Comparison of ENCODE assay signal across 12 cellular contexts in genomic region chr6:148835920-148836441, GRCh38.
DNase-seq lines count a peak whose midpoint lies in the region; ATAC-seq, FAIRE-seq and TF ChIP-seq lines count a peak whose summit lies in the region.
"Had no signal": no experiment of that assay in that cellular context is flagged by ENCODE, and none has a peak within 500 bp of the region (broad histone marks: within the 10 kb centered on the region; RNA-seq: fewer than 3 reads in every experiment).

No MANE protein-coding gene starts in this region.

- intact Hi-C loops in HepG2 (cut with micrococcal nuclease; ENCODE audit: unreplicated experiment), result no loop called here
- intact Hi-C loops in right lobe of liver (cut with DNase I), result no loop called here

- no TSS peak for BruUV-seq in HepG2 (replicated peaks; lab: Mats Ljungman, UMichigan)

- H3K36me3 ChIP-seq in HepG2 (replicated peaks in 1 of 2; ENCODE audit: control insufficient read depth in 1 of 2, insufficient read depth in 2 of 2, low read length in 2 of 2), result no peaks in the 10 kb centered on the region
- H3K36me3 ChIP-seq in right lobe of liver, result no peaks in the 10 kb centered on the region
- H3K36me3 ChIP-seq in SK-N-MC (ENCODE audit: insufficient read depth, low read length), result no peaks in the 10 kb centered on the region
- H3K36me3 ChIP-seq in thoracic aorta, result no peaks in the 10 kb centered on the region
- H3K36me3 ChIP-seq: tibial artery had no signal

- no peak for TF ChIP-seq RAD21 in HepG2 (CRISPR knock-in tag; IDR thresholded peaks at IDR 0.05)

- DNase-seq in HepG2 (ENCODE audit: low spot score) (no peak), right lobe of liver (no peak), SK-N-MC (ENCODE audit: low read depth, low spot score) (peak; percentile 61), fibroblast of gingiva (ENCODE audit: low read depth) (peak; percentile 94), thoracic aorta (ENCODE audit: low spot score) (no peak), NCI-H524 treated with DMSO at 0.1 percent for 48 hours (lab: John Stamatoyannopoulos, UW) (no peak), NOMO-1 treated with DMSO at 0.1 percent for 48 hours (lab: John Stamatoyannopoulos, UW; ENCODE audit: unreplicated experiment) (no peak)
- DNase-seq: DND-41, kidney glomerular epithelial cell, NCI-H446 treated with DMSO at 0.1 percent for 48 hours, tibial artery had no signal

- H2AFZ ChIP-seq in HepG2 (ENCODE audit: low read length), result no peak overlapping the region

- no peaks in the 10 kb centered on the region for H3K79me2 ChIP-seq in HepG2 (ENCODE audit: insufficient read depth, low read length)

- in situ Hi-C loops in HepG2 (cut with HindIII; ENCODE audit: extremely low pct_ligation_motif_present, low pct_unique_long_range_greater_than_20kb), result no loop called here

- peaks cover 0 to 2% of the 10 kb centered on the region in 2 experiments; a peak in 1 of 5 replicates for H3K27me3 ChIP-seq in HepG2 (ENCODE audit: control insufficient read depth in 1 of 2, insufficient read depth in 2 of 2, low read length in 2 of 2)
- no peaks in the 10 kb centered on the region for H3K27me3 ChIP-seq in right lobe of liver
- no peaks in the 10 kb centered on the region for H3K27me3 ChIP-seq in thoracic aorta (replicated peaks; ENCODE audit: insufficient read depth)
- H3K27me3 ChIP-seq: tibial artery had no signal

- TF ChIP-seq EP300 in HepG2 (IDR thresholded peaks at IDR 0.05; ENCODE audit: low read depth in 2 of 2, low read length in 2 of 2) (no peak), HepG2 (CRISPR knock-in tag; IDR thresholded peaks at IDR 0.05; ENCODE audit: borderline replicate concordance) (no peak)

- H4K20me1 ChIP-seq in HepG2 (ENCODE audit: insufficient read depth, low read length), result no peaks in the 10 kb centered on the region

- no peak for FAIRE-seq in HepG2 (lab: Jason Lieb, UNC)

- H3K4me1 ChIP-seq in HepG2 (ENCODE audit: insufficient read depth, low read length), result no peaks in the 10 kb centered on the region
- H3K4me1 ChIP-seq in right lobe of liver, result peaks cover 0 to 3% (median 0%) of the 10 kb centered on the region in 4 donors
- peaks cover 8 to 24% of the 10 kb centered on the region in 2 donors for H3K4me1 ChIP-seq in thoracic aorta (ENCODE audit: control insufficient read depth in 1 of 2, low read depth in 2 of 2)

- WGBS in HepG2 (ENCODE audit: low lambda C conversion rate), result 46% methylated on average over 7 of the region's 7 CpGs
- WGBS in right lobe of liver (ENCODE audit: insufficient coverage, low coverage, low lambda C conversion rate, missing lambda C conversion rate), result 64% methylated on average over 7 of the region's 7 CpGs

- POLR2A ChIA-PET in HepG2 (lab: Yijun Ruan, JAX), result no interaction called here

- H3K4me2 ChIP-seq in HepG2 (ENCODE audit: low read depth, low read length), result no peak overlapping the region

- TF ChIP-seq POLR2A in HepG2 (IDR thresholded peaks at IDR 0.05; ENCODE audit: insufficient read depth in 1 of 2, low read depth in 2 of 2, low read length in 2 of 2) (no peak), right lobe of liver (IDR thresholded peaks at IDR 0.05) (no peak)

- H3K27ac ChIP-seq in HepG2 (ENCODE audit: extremely low read length, insufficient read depth, low read length) (no peak overlapping the region), right lobe of liver (no peak overlapping the region), SK-N-MC (peak overlapping the region; percentile 55), thoracic aorta (no peak overlapping the region)
- H3K27ac ChIP-seq: tibial artery had no signal

- ATAC-seq in HepG2 (no peak), right lobe of liver (no peak), thoracic aorta (ENCODE audit: insufficient number of reproducible peaks, low FRiP score, low read depth) (no peak), GM21447 (IDR thresholded peaks at IDR 0.05; ENCODE audit: unreplicated experiment) (no peak)

- TF ChIP-seq CTCF in HepG2 (CRISPR knock-in tag; IDR thresholded peaks at IDR 0.05), result no peak
- no peak for TF ChIP-seq CTCF in right lobe of liver (IDR thresholded peaks at IDR 0.05)
- no peak for TF ChIP-seq CTCF in thoracic aorta (IDR thresholded peaks at IDR 0.05)

- H3K4me3 ChIP-seq in HepG2 (replicated peaks in 1 of 3; ENCODE audit: insufficient read depth in 1 of 3, low read depth in 2 of 3, low read length in 3 of 3) (no peak overlapping the region), right lobe of liver (no peak overlapping the region), SK-N-MC (peak overlapping the region; percentile 51), thoracic aorta (peak overlapping the region; percentile 35)
- H3K4me3 ChIP-seq: tibial artery had no signal

- CTCF ChIA-PET in HepG2 (lab: Yijun Ruan, JAX; ENCODE audit: low intra/inter-chr PET ratio, low total read pairs), result no interaction called here

- H3K9me3 ChIP-seq in HepG2 (ENCODE audit: low read length) (no peaks in the 10 kb centered on the region), right lobe of liver (no peaks in the 10 kb centered on the region), SK-N-MC (ENCODE audit: low read depth, low read length) (no peaks in the 10 kb centered on the region), thoracic aorta (no peaks in the 10 kb centered on the region)
- H3K9me3 ChIP-seq: tibial artery had no signal

- H3K9ac ChIP-seq in HepG2 (ENCODE audit: insufficient read depth, low read depth, low read length), result no peak overlapping the region
- peak overlapping the region; percentile 34 for H3K9ac ChIP-seq in SK-N-MC (ENCODE audit: insufficient read length)

TF ChIP-seq in HepG2, 621 proteins besides CTCF, POLR2A, EP300 and RAD21:
- TF ChIP-seq MAFF (IDR thresholded peaks at IDR 0.05; ENCODE audit: low read depth, low read length) (0 out of 2 replicates have a peak, but pooled peaks have one; percentile 15), ZNF350 (CRISPR knock-in tag; IDR thresholded peaks at IDR 0.05; ENCODE audit: borderline replicate concordance, low read depth) (no peak), HOXD1 (CRISPR knock-in tag; IDR thresholded peaks at IDR 0.05) (no peak), ZNF674 (CRISPR knock-in tag; IDR thresholded peaks at IDR 0.05; ENCODE audit: low read depth) (no peak), ONECUT2 (CRISPR knock-in tag; IDR thresholded peaks at IDR 0.05) (no peak), LBX2 (CRISPR knock-in tag; IDR thresholded peaks at IDR 0.05; ENCODE audit: borderline replicate concordance) (no peak), DPF2 (CRISPR knock-in tag; IDR thresholded peaks at IDR 0.05; ENCODE audit: borderline replicate concordance, low read depth) (no peak)

Comparison
In these comparisons a context has a peak if more than half of its experiments do, and no peak if none do; other contexts are left out.
1. DNase-seq: peak in SK-N-MC (single experiment) and fibroblast of gingiva (single experiment); none in HepG2 (single experiment), right lobe of liver (0 of 3), thoracic aorta (single experiment), NCI-H524 treated with DMSO at 0.1 percent for 48 hours (single experiment) and NOMO-1 treated with DMSO at 0.1 percent for 48 hours (single experiment).
2. H3K4me3 ChIP-seq: peak in SK-N-MC (single experiment) and thoracic aorta (single experiment); none in HepG2 (0 of 3) and right lobe of liver (0 of 3).